In the genomic region with DNA sequence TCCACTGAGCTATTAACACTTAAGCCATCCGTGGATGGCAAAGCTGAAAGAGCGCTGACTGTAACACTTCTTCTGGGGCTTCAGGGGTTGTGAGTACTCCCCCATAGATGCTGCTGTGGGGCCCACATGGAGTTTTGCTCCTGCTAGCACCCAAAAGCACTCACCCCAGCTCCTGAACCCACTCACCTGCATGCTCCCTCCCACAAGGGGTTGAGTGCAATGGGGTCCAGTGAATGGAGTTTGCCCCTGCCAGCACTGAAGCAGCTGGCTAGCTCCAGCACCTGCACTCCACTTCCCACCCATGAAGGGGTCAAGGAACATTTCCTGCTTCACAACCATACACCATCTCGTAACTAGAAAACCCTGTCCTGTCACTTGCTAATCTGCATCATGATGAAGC, we compare ENCODE assay signal across 13 cellular contexts.
DNase-seq lines count a peak whose midpoint lies in the region; ATAC-seq lines count a peak whose summit lies in the region.
"Had no signal": no experiment of that assay in that cellular context is flagged by ENCODE, and none has a peak within 500 bp of the region (broad histone marks: within the 10 kb centered on the region; RNA-seq: fewer than 3 reads in every experiment).

No MANE protein-coding gene starts in this region.

- H3K4me1 Mint-ChIP-seq in activated T-helper 2 cell treated with anti-CD3 and anti-CD28 coated beads, Interferon-gamma antibody, Interleukin-2, Interleukin-4, amounts not matched to agents 10 μg/mL and 5 μg/mL and 100 μg/mL, durations not matched to agents 14 hours and 24 hours and 36 hours (ENCODE audit: low read depth): peaks cover 73% of the 10 kb centered on the region
- H3K4me1 Mint-ChIP-seq: memory B cell had no signal

- no peak for DNase-seq in activated T-helper 2 cell treated with anti-CD3 and anti-CD28 coated beads, Interferon-gamma antibody, Interleukin-2, Interleukin-4, amounts not matched to agents 10 μg/mL and 5 μg/mL and 100 μg/mL, durations not matched to agents 14 hours and 24 hours and 36 hours (ENCODE audit: low spot score)
- DNase-seq in NCI-H1105 (lab: John Stamatoyannopoulos, UW): no peak
- no peak for DNase-seq in activated effector memory CD4-positive, alpha-beta T cell treated with Interleukin-2 at 50 U/mL for 16 hours
- no peak for DNase-seq in putamen (ENCODE audit: low spot score)
- DNase-seq: caudate nucleus; stimulated activated naive CD4-positive, alpha-beta T cell; T-helper 9 cell had no signal

- H3K36me3 Mint-ChIP-seq in activated T-helper 2 cell treated with anti-CD3 and anti-CD28 coated beads, Interferon-gamma antibody, Interleukin-2, Interleukin-4, amounts not matched to agents 10 μg/mL and 5 μg/mL and 100 μg/mL, durations not matched to agents 14 hours and 24 hours and 36 hours (ENCODE audit: low read depth): no peaks in the 10 kb centered on the region
- H3K36me3 Mint-ChIP-seq: memory B cell had no signal

- peak; percentile 21 for ATAC-seq in GM18517 (IDR thresholded peaks at IDR 0.05; ENCODE audit: unreplicated experiment)
- ATAC-seq in GM19463 (IDR thresholded peaks at IDR 0.05; ENCODE audit: unreplicated experiment): peak; percentile 14
- ATAC-seq in HG03060 (IDR thresholded peaks at IDR 0.05; ENCODE audit: low read depth, unreplicated experiment): peak; percentile 7
- no peak for ATAC-seq in HG03095 (IDR thresholded peaks at IDR 0.05; ENCODE audit: unreplicated experiment)
- ATAC-seq: Panc1 had no signal

- H3K27me3 Mint-ChIP-seq in activated T-helper 2 cell treated with anti-CD3 and anti-CD28 coated beads, Interferon-gamma antibody, Interleukin-2, Interleukin-4, amounts not matched to agents 10 μg/mL and 5 μg/mL and 100 μg/mL, durations not matched to agents 14 hours and 24 hours and 36 hours (ENCODE audit: low read depth): no peaks in the 10 kb centered on the region
- H3K27me3 Mint-ChIP-seq: memory B cell had no signal

- H3K4me3 Mint-ChIP-seq in activated T-helper 2 cell treated with anti-CD3 and anti-CD28 coated beads, Interferon-gamma antibody, Interleukin-2, Interleukin-4, amounts not matched to agents 10 μg/mL and 5 μg/mL and 100 μg/mL, durations not matched to agents 14 hours and 24 hours and 36 hours (ENCODE audit: low read depth): peak overlapping the region; percentile 53
- H3K4me3 Mint-ChIP-seq: memory B cell had no signal

- intact Hi-C loops in activated T-helper 2 cell treated with anti-CD3 and anti-CD28 coated beads, Interferon-gamma antibody, Interleukin-2, Interleukin-4, amounts not matched to agents 10 μg/mL and 5 μg/mL and 100 μg/mL, durations not matched to agents 14 hours and 24 hours and 36 hours (cut with micrococcal nuclease): loop anchor here (1.0 to 5.0 kb wide), 5 partner anchors 34 to 380 kb away; a partner anchor contains a TSS

- peak overlapping the region; percentile 87 for H3K27ac Mint-ChIP-seq in activated T-helper 2 cell treated with anti-CD3 and anti-CD28 coated beads, Interferon-gamma antibody, Interleukin-2, Interleukin-4, amounts not matched to agents 10 μg/mL and 5 μg/mL and 100 μg/mL, durations not matched to agents 14 hours and 24 hours and 36 hours
- H3K27ac Mint-ChIP-seq: memory B cell had no signal

- H3K9me3 Mint-ChIP-seq in activated T-helper 2 cell treated with anti-CD3 and anti-CD28 coated beads, Interferon-gamma antibody, Interleukin-2, Interleukin-4, amounts not matched to agents 10 μg/mL and 5 μg/mL and 100 μg/mL, durations not matched to agents 14 hours and 24 hours and 36 hours: no peaks in the 10 kb centered on the region
- H3K9me3 Mint-ChIP-seq: memory B cell had no signal
